ENCODE assay signal across 8 cellular contexts in the genomic region with DNA sequence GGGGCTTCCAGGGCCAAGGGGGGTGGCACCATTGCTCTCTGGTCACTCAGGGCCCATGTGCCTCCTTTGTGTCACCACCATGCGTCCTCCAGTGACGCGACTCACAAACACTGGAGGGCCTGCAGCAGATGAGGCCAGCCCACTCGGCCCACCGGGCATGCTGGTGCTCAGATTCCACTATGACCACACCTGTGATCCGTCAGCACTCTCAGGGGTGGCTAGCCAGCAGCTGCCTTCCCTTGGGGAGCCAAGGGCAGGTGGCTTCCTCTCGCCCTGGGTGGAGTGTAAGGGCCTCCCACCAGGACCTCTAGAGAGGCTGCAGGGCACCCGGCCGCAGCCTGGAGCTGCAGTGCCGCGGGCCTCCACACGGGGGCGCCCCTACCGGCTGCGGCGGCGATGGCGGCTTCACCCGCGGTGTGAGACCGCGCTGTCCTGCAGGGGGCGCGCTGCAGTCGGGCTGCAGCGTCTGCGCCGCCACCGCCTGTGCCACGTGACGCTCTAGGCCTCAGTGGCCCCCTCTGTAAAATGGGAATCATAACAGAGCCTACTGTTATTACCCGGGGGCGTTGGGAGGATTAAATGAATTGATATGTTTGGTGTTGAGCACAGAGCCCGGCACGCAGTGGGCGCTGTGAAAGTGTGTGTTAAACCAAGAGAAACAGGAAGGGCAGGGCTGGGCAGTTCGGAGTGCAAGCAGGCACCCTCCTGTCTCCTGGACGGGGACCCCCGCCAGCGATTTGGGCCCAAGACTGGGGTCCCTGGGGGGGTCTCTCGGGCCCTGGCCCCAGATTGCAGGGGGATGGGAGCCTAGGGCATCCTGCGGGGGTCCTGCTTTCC.
DNase-seq lines count a peak whose midpoint lies in the region; ATAC-seq and TF ChIP-seq lines count a peak whose summit lies in the region.

No MANE protein-coding gene starts in this region.

- whole genome bisulfite sequencing in stomach, 5 donors, result 27 to 40% (median 38%) methylated on average over 23 to 42 of the region's 42 CpGs

- no peaks in the 10 kb centered on the region for H3K9me3 ChIP-seq in stomach

- no peaks in the 10 kb centered on the region for H3K9me3 Mint-ChIP-seq in activated CD8-positive, alpha-beta T cell treated with anti-CD3 and anti-CD28 coated beads for 36 hours
- H3K9me3 Mint-ChIP-seq in endothelial cell (ENCODE audit: unreplicated experiment), result no peaks in the 10 kb centered on the region
- H3K9me3 Mint-ChIP-seq in natural killer cell treated with Interleukin-12 subunit alpha and Interleukin-12 subunit beta and Interleukin-15 and Interleukin-18, amount 100 ng/mL, for 72 hours, result no peaks in the 10 kb centered on the region

- CTCF ChIA-PET in activated CD8-positive, alpha-beta T cell treated with anti-CD3 and anti-CD28 coated beads for 36 hours (lab: Charles Lee), result interaction anchor here (0.6 to 8.0 kb wide), 42 partner anchors 8 to 297 kb away, joined by 3 to 95 read pairs (median 4); a partner anchor contains a TSS

- H3K27ac ChIP-seq in stomach, result peak overlapping the region in 3 of 5 donors; percentile 71 to 73 (median 73)

- no peaks in the 10 kb centered on the region for H3K27me3 Mint-ChIP-seq in activated CD8-positive, alpha-beta T cell treated with anti-CD3 and anti-CD28 coated beads for 36 hours
- H3K27me3 Mint-ChIP-seq in endothelial cell (ENCODE audit: unreplicated experiment), result no peaks in the 10 kb centered on the region
- H3K27me3 Mint-ChIP-seq in natural killer cell treated with Interleukin-12 subunit alpha and Interleukin-12 subunit beta and Interleukin-15 and Interleukin-18, amount 100 ng/mL, for 72 hours, result peaks cover under 1 to 4% of the 10 kb centered on the region in 2 donors

- TF ChIP-seq EP300 in stomach (IDR thresholded peaks at IDR 0.05), result no peak

- H3K27me3 ChIP-seq in stomach, result no peaks in the 10 kb centered on the region

- H3K36me3 ChIP-seq in stomach, result no peaks in the 10 kb centered on the region

- H3K4me1 ChIP-seq in stomach, result peaks cover 45 to 59% (median 56%) of the 10 kb centered on the region in 4 donors

- intact Hi-C loops in activated CD8-positive, alpha-beta T cell treated with anti-CD3 and anti-CD28 coated beads for 36 hours (cut with micrococcal nuclease), result loop anchor here (5.0 kb wide), 1 partner anchor 192 kb away; a partner anchor contains a TSS
- intact Hi-C loops in stomach (cut with DNase I; ENCODE audit: low total_unique reads), result no loop called here

- ATAC-seq in GM18867 (IDR thresholded peaks at IDR 0.05; ENCODE audit: unreplicated experiment), result peak; percentile 43
- ATAC-seq in activated CD8-positive, alpha-beta T cell treated with anti-CD3 and anti-CD28 coated beads for 36 hours, result peak; percentile 90
- peak; percentile 81 to 82 for ATAC-seq in natural killer cell treated with Interleukin-12 subunit alpha and Interleukin-12 subunit beta and Interleukin-15 and Interleukin-18, amount 100 ng/mL, for 72 hours

- no peak overlapping the region for H3K4me3 Mint-ChIP-seq in activated CD8-positive, alpha-beta T cell treated with anti-CD3 and anti-CD28 coated beads for 36 hours
- H3K4me3 Mint-ChIP-seq in endothelial cell (ENCODE audit: unreplicated experiment), result no peak overlapping the region
- no peak overlapping the region for H3K4me3 Mint-ChIP-seq in natural killer cell treated with Interleukin-12 subunit alpha and Interleukin-12 subunit beta and Interleukin-15 and Interleukin-18, amount 100 ng/mL, for 72 hours

- H3K36me3 Mint-ChIP-seq in activated CD8-positive, alpha-beta T cell treated with anti-CD3 and anti-CD28 coated beads for 36 hours (ENCODE audit: low read depth), result no peaks in the 10 kb centered on the region
- H3K36me3 Mint-ChIP-seq in endothelial cell (ENCODE audit: low read depth, unreplicated experiment), result no peaks in the 10 kb centered on the region
- no peaks in the 10 kb centered on the region for H3K36me3 Mint-ChIP-seq in natural killer cell treated with Interleukin-12 subunit alpha and Interleukin-12 subunit beta and Interleukin-15 and Interleukin-18, amount 100 ng/mL, for 72 hours

- DNase-seq in MV-4-11 (lab: John Stamatoyannopoulos, UW), result peak; percentile 52
- DNase-seq in activated CD8-positive, alpha-beta T cell treated with anti-CD3 and anti-CD28 coated beads for 36 hours, result peak; percentile 79
- DNase-seq in endothelial cell (ENCODE audit: low spot score), result peak; percentile 85
- peak; percentile 76 for DNase-seq in natural killer cell treated with Interleukin-12 subunit alpha and Interleukin-12 subunit beta and Interleukin-15 and Interleukin-18, amount 100 ng/mL, for 72 hours (ENCODE audit: low spot score)
- DNase-seq in stomach, result peak; percentile 74
- DNase-seq in medulla oblongata (ENCODE audit: extremely low spot score), result no peak
- DNase-seq in NCI-H524 treated with DMSO at 0.1 percent for 48 hours (lab: John Stamatoyannopoulos, UW), result no peak

- TF ChIP-seq CTCF in activated CD8-positive, alpha-beta T cell treated with anti-CD3 and anti-CD28 coated beads for 36 hours (IDR thresholded peaks at IDR 0.05), result peak; percentile 100
- TF ChIP-seq CTCF in endothelial cell (IDR thresholded peaks at IDR 0.05; ENCODE audit: unreplicated experiment), result peak; percentile 100
- TF ChIP-seq CTCF in stomach (IDR thresholded peaks at IDR 0.05), result peak in 6 of 7 experiments; percentile 56 to 100 (median 100)

- TF ChIP-seq POLR2A in stomach (IDR thresholded peaks at IDR 0.05), result no peak

- peaks cover 9% of the 10 kb centered on the region for H3K4me1 Mint-ChIP-seq in activated CD8-positive, alpha-beta T cell treated with anti-CD3 and anti-CD28 coated beads for 36 hours (ENCODE audit: low read depth)
- peaks cover 2% of the 10 kb centered on the region for H3K4me1 Mint-ChIP-seq in endothelial cell (ENCODE audit: unreplicated experiment)
- peaks cover 3 to 5% of the 10 kb centered on the region in 2 donors for H3K4me1 Mint-ChIP-seq in natural killer cell treated with Interleukin-12 subunit alpha and Interleukin-12 subunit beta and Interleukin-15 and Interleukin-18, amount 100 ng/mL, for 72 hours (ENCODE audit: low read depth in 2 of 2)

- H3K4me3 ChIP-seq in stomach, result no peak overlapping the region

- POLR2A ChIA-PET in activated CD8-positive, alpha-beta T cell treated with anti-CD3 and anti-CD28 coated beads for 36 hours (lab: Charles Lee), result interaction anchor here (0.7 to 1.1 kb wide), 3 partner anchors 189 to 206 kb away, joined by 3 to 4 read pairs (median 4); no protein-coding TSS in a partner anchor

- H3K27ac Mint-ChIP-seq in activated CD8-positive, alpha-beta T cell treated with anti-CD3 and anti-CD28 coated beads for 36 hours, result no peak overlapping the region
- H3K27ac Mint-ChIP-seq in endothelial cell (ENCODE audit: unreplicated experiment), result no peak overlapping the region
- H3K27ac Mint-ChIP-seq in natural killer cell treated with Interleukin-12 subunit alpha and Interleukin-12 subunit beta and Interleukin-15 and Interleukin-18, amount 100 ng/mL, for 72 hours, result no peak overlapping the region

Comparison
In these comparisons a context has a peak if more than half of its experiments do, and no peak if none do; other contexts are left out.
1. DNase-seq: peak in MV-4-11 (single experiment), activated CD8-positive, alpha-beta T cell treated with anti-CD3 and anti-CD28 coated beads for 36 hours (single experiment), endothelial cell (single experiment), natural killer cell treated with Interleukin-12 subunit alpha and Interleukin-12 subunit beta and Interleukin-15 and Interleukin-18, amount 100 ng/mL, for 72 hours (single experiment) and stomach (single experiment); none in medulla oblongata (single experiment) and NCI-H524 treated with DMSO at 0.1 percent for 48 hours (single experiment).
2. Peak in every context shown above with its lines, with median percentiles within 50 percentile points of each other: ATAC-seq and CTCF ChIP-seq.